In the genomic region with DNA sequence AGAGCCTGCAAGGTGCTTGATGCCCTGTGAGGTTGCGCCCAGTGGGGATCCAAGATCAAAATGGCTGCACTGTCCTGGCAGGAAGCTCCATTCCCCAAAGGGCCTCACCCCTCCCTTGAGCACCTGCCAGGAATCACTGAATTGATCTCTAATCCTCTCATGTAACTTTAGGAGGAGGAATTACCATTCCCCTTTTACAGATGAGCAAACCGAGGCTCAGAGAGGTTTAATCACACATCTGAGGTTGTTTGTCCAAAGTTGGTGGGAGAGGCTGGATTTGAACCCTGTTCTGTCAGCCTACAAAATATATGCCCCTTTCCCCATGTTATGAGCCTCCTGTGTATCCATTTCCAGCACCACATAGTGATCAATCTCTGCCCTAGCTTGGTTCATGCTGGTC, we compare ENCODE assay signal across 1 cellular context.
TF ChIP-seq lines count a peak whose summit lies in the region.

No MANE protein-coding gene starts in this region.

TF ChIP-seq in H1, 55 proteins besides CTCF, POLR2A, EP300 and RAD21:
- TF ChIP-seq KDM1A (IDR thresholded peaks at IDR 0.05; ENCODE audit: borderline replicate concordance, low read length) (peak; percentile 71; the same call in 1 of the 2 replicates), SRF (IDR thresholded peaks at IDR 0.05; ENCODE audit: low read depth, low read length) (no peak)
